In genomic region chr2:73069855-73070650, GRCh38 we compare ENCODE assay signal across 8 cellular contexts. TPM values are rescaled to one million over a fixed set of nuclear protein-coding genes. Genes with fewer than 3 reads are reported as not detected.
DNase-seq lines count a peak whose midpoint lies in the region; ATAC-seq and TF ChIP-seq lines count a peak whose summit lies in the region.

No MANE protein-coding gene starts in this region.

- no TSS peak for BruUV-seq in IMR-90 (replicated peaks; lab: Mats Ljungman, UMichigan)

- CTCF ChIA-PET in IMR-90 (lab: Yijun Ruan, JAX): no interaction called here

- H4K20me1 ChIP-seq in IMR-90 (ENCODE audit: insufficient read depth, low read length): no peaks in the 10 kb centered on the region; the same call in 1 of the 2 replicates

- peak overlapping the region; percentile 82 for H3K4me3 ChIP-seq in IMR-90 (ENCODE audit: insufficient read depth, low read depth, low read length)
- peak overlapping the region; percentile 75 for H3K4me3 ChIP-seq in astrocyte of the spinal cord (ENCODE audit: low read depth, low read length)
- peak overlapping the region; percentile 68 for H3K4me3 ChIP-seq in lung
- H3K4me3 ChIP-seq in uterus: peak overlapping the region; percentile 52 to 83

- TF ChIP-seq RAD21 in IMR-90 (IDR thresholded peaks at IDR 0.05; ENCODE audit: low read length): no peak

- H3K9ac ChIP-seq in IMR-90 (ENCODE audit: low read depth, low read length): peak overlapping the region; percentile 89

- peak overlapping the region; percentile 92 for H2AFZ ChIP-seq in IMR-90 (replicated peaks; ENCODE audit: low read length, poor library complexity)

- DNase-seq in CD14-positive monocyte (ENCODE audit: low spot score) (no peak), IMR-90 (peak; percentile 34), astrocyte of the spinal cord (ENCODE audit: low read depth, low spot score) (peak; percentile 27), lung (ENCODE audit: low spot score) (no peak), uterus (no peak), NCI-H2196 (lab: John Stamatoyannopoulos, UW; ENCODE audit: unreplicated experiment) (no peak), NCI-H226 (no peak)

- POLR2A ChIA-PET in IMR-90 (lab: Charles Lee; ENCODE audit: unreplicated experiment): no interaction called here

- peak overlapping the region; percentile 31 for H2BK5ac ChIP-seq in IMR-90 (ENCODE audit: low read depth, low read length, poor library complexity, severe bottlenecking)

- dilution Hi-C loops in IMR-90 (cut with HindIII; ENCODE audit: low sequenced_read_pairs, unreplicated experiment): no loop called here

- H3K27me3 Mint-ChIP-seq in CD14-positive monocyte (ENCODE audit: low read depth in 3 of 3): peaks cover 0 to 5% (median 0%) of the 10 kb centered on the region in 3 donors

- intact Hi-C loops in CD14-positive monocyte (cut with micrococcal nuclease): loop anchor here (2.0 to 5.0 kb wide), 4 partner anchors 38 to 162 kb away; partner anchors contain the start of genes CCT7 (in 1 of the 2), PRADC1 (in 1 of the 2) and SMYD5 (in 1 of the 2)
- intact Hi-C loops in IMR-90 (cut with micrococcal nuclease): loop anchor here (2.0 kb wide), 1 partner anchor 51 kb away; no protein-coding TSS in a partner anchor
- intact Hi-C loops in uterus (cut with DNase I; ENCODE audit: low total_unique reads): no loop called here

- H3K4me1 ChIP-seq in IMR-90 (ENCODE audit: control insufficient read depth, insufficient read depth, low read length) (peaks cover 12% of the 10 kb centered on the region), lung (ENCODE audit: control insufficient read depth in 2 of 2, insufficient read depth in 2 of 2, low read length in 2 of 2) (peaks cover 4 to 14% of the 10 kb centered on the region in 2 donors), uterus (peaks cover 0 to 10% of the 10 kb centered on the region in 2 donors)

- H4K5ac ChIP-seq in IMR-90 (ENCODE audit: low read depth, low read length): peak overlapping the region; percentile 56

- 10% methylated on average over 12 of the region's 30 CpGs; no CpG with 5 or more reads in 1 of the 2 experiments for WGBS in IMR-90 (ENCODE audit: extremely low coverage in 2 of 2, insufficient read length in 1 of 2), 2 experiments
- WGBS in lung, 2 donors: 9 to 16% methylated on average over 29 to 30 of the region's 30 CpGs

- ATAC-seq in IMR-90 (ENCODE audit: low read depth) (no peak), lung (ENCODE audit: insufficient read depth, low FRiP score) (no peak), GM19328 (IDR thresholded peaks at IDR 0.05; ENCODE audit: unreplicated experiment) (no peak)

- peak overlapping the region; percentile 80 for H3K56ac ChIP-seq in IMR-90 (ENCODE audit: extremely low read depth, insufficient read depth, low read length)

- peak overlapping the region; percentile 77 for H3K23ac ChIP-seq in IMR-90 (ENCODE audit: low read depth, low read length)

- no peaks in the 10 kb centered on the region for H3K9me3 ChIP-seq in IMR-90 (ENCODE audit: control insufficient read depth, insufficient read depth, low read length)
- H3K9me3 ChIP-seq in lung (ENCODE audit: control insufficient read depth in 2 of 2, insufficient read depth in 1 of 2, low read length in 1 of 2): no peaks in the 10 kb centered on the region
- H3K9me3 ChIP-seq in uterus: no peaks in the 10 kb centered on the region

- H3K4me1 Mint-ChIP-seq in CD14-positive monocyte: peaks cover 56% of the 10 kb centered on the region

- peaks cover 24 to 49% of the 10 kb centered on the region in 2 experiments for H3K79me1 ChIP-seq in IMR-90 (ENCODE audit: low read depth in 1 of 2, low read length in 2 of 2)

- peak overlapping the region; percentile 91 for H2AK9ac ChIP-seq in IMR-90 (replicated peaks; ENCODE audit: low read depth, low read length, poor library complexity)

- H4K8ac ChIP-seq in IMR-90 (ENCODE audit: low read depth in 2 of 2, low read length in 2 of 2): peak overlapping the region; percentile 83 to 89; a peak in 3 of 4 replicates

- peak overlapping the region; percentile 85; the same call in 1 of the 3 replicates for H2BK15ac ChIP-seq in IMR-90 (ENCODE audit: low read depth, low read length)

- 0 out of 2 replicates have a peak overlapping the region, but pooled peaks have one; percentile 29 for H3K18ac ChIP-seq in IMR-90 (ENCODE audit: low read depth, low read length)

- TF ChIP-seq POLR2A in IMR-90 (IDR thresholded peaks at IDR 0.05; ENCODE audit: low read depth, low read length): no peak
- TF ChIP-seq POLR2A in uterus (IDR thresholded peaks at IDR 0.05): no peak

- peak overlapping the region; percentile 85 for H2AK5ac ChIP-seq in IMR-90 (ENCODE audit: low read depth, low read length)

- H3K27ac ChIP-seq in IMR-90 (ENCODE audit: insufficient read depth, low read length) (peak overlapping the region; percentile 60), lung (ENCODE audit: low read depth in 1 of 2, low read length in 1 of 2) (peak overlapping the region; percentile 88 to 92), uterus (peak overlapping the region; percentile 92 to 94)

- peaks cover 0 to 2% (median 0%) of the 10 kb centered on the region in 7 donors for H3K9me3 Mint-ChIP-seq in CD14-positive monocyte

- H3K4me2 ChIP-seq in IMR-90 (ENCODE audit: low read depth, low read length): peak overlapping the region; percentile 98

- peak overlapping the region; percentile 1; the same call in 1 of the 2 replicates for H2BK20ac ChIP-seq in IMR-90 (ENCODE audit: low read depth, low read length)

- TF ChIP-seq CTCF in CD14-positive monocyte (IDR thresholded peaks at IDR 0.05): no peak
- no peak for TF ChIP-seq CTCF in IMR-90 (conservative IDR thresholded peaks at IDR 0.05; ENCODE audit: low read depth, low read length)
- TF ChIP-seq CTCF in astrocyte of the spinal cord (IDR thresholded peaks at IDR 0.05; ENCODE audit: low read depth, low read length): no peak
- no peak for TF ChIP-seq CTCF in lung (IDR thresholded peaks at IDR 0.05; ENCODE audit: control extremely low read depth, extremely low read depth)
- TF ChIP-seq CTCF in uterus (IDR thresholded peaks at IDR 0.05): no peak

- in situ Hi-C loops in IMR-90 (cut with MboI; ENCODE audit: low sequenced_read_pairs) (loop anchor here (5.0 kb wide), 1 partner anchor 178 kb away; no protein-coding TSS in a partner anchor), astrocyte of the spinal cord (cut with HindIII; ENCODE audit: low sequenced_read_pairs) (no loop called here)

- peak overlapping the region; percentile 39 for H2BK120ac ChIP-seq in IMR-90 (ENCODE audit: low read depth, low read length)

- H3K36me3 ChIP-seq in IMR-90 (ENCODE audit: control insufficient read depth, insufficient read depth, low read length) (peaks cover 6% of the 10 kb centered on the region), lung (ENCODE audit: control insufficient read depth in 2 of 2, insufficient read depth in 2 of 2, low read length in 2 of 2) (peaks cover 0 to 3% of the 10 kb centered on the region in 2 donors), uterus (no peaks in the 10 kb centered on the region)

- H3K36me3 Mint-ChIP-seq in CD14-positive monocyte: peaks cover 19 to 34% of the 10 kb centered on the region in 2 donors

- peak overlapping the region; percentile 90 to 99 for H3K4me3 Mint-ChIP-seq in CD14-positive monocyte

- H3K27me3 ChIP-seq in IMR-90 (ENCODE audit: control insufficient read depth, insufficient read depth, low read length): no peaks in the 10 kb centered on the region
- no peaks in the 10 kb centered on the region for H3K27me3 ChIP-seq in lung (ENCODE audit: control insufficient read depth, insufficient read depth)
- no peaks in the 10 kb centered on the region for H3K27me3 ChIP-seq in uterus

- peak overlapping the region; percentile 73 for H3K4ac ChIP-seq in IMR-90 (ENCODE audit: low read depth, low read length)

- peaks cover 12% of the 10 kb centered on the region for H3K9me1 ChIP-seq in IMR-90 (ENCODE audit: insufficient read depth, low read length)

- peak overlapping the region; percentile 84 to 95 (median 91) for H3K27ac Mint-ChIP-seq in CD14-positive monocyte

- peak overlapping the region; percentile 96 for H3K14ac ChIP-seq in IMR-90 (replicated peaks; ENCODE audit: low read depth, low read length)

- H4K91ac ChIP-seq in IMR-90 (ENCODE audit: insufficient read depth, low read depth, low read length): peak overlapping the region; percentile 54

TF ChIP-seq in IMR-90, 13 proteins besides CTCF, POLR2A, EP300 and RAD21 (continues in another document):
- no peak for TF ChIP-seq CEBPB (IDR thresholded peaks at IDR 0.05; ENCODE audit: low read depth, low read length)
- TF ChIP-seq RFX5 (IDR thresholded peaks at IDR 0.05; ENCODE audit: low read depth, low read length): no peak
- TF ChIP-seq SMC3 (IDR thresholded peaks at IDR 0.05; ENCODE audit: low read depth, low read length): no peak
- no peak for TF ChIP-seq BHLHE40 (IDR thresholded peaks at IDR 0.05; ENCODE audit: low read depth, low read length)
- TF ChIP-seq FOS (IDR thresholded peaks at IDR 0.05; ENCODE audit: low read depth, low read length): no peak
- no peak for TF ChIP-seq RCOR1 (IDR thresholded peaks at IDR 0.05; ENCODE audit: insufficient replicate concordance, low read length)
- no peak for TF ChIP-seq MAFK (IDR thresholded peaks at IDR 0.05; ENCODE audit: low read depth, low read length)
- TF ChIP-seq USF2 (IDR thresholded peaks at IDR 0.05; ENCODE audit: low read depth, low read length): no peak

RNA-seq across cellular contexts. Expression of gene SFXN5, which starts 1.5 kb away (rescaled TPM):
- 1 to 10 TPM; 5.9 to 9.5 TPM for polyA plus RNA-seq in CD14-positive monocyte
- 8.3 and 8.6 TPM in 2 replicates for total RNA-seq in IMR-90 (2012; rRNA removed)
- 14.3 and 17.0 TPM in 2 replicates for polyA plus RNA-seq in IMR-90 (2012; rRNA removed)
- polyA plus RNA-seq in IMR-90 (2012; cell fraction: cytosol; rRNA removed): 7.1 and 7.6 TPM in 2 replicates
- 48.0 and 54.3 TPM in 2 replicates for polyA plus RNA-seq in IMR-90 (2012; cell fraction: nucleus; rRNA removed; ENCODE audit: low replicate concordance)
- total RNA-seq in lung: 10 to 100 TPM; 10.4 to 15.6 TPM
- polyA plus RNA-seq in lung: 1 to 10 TPM; 8.3 to 8.9 TPM
- total RNA-seq in uterus: 10 to 100 TPM in 2 of 4 donors, 1 to 10 TPM in 2; 2.1 to 16.0 (median 10.6) TPM

RNA-seq across cellular contexts. Expression of gene RAB11FIP5, which starts 42.7 kb away (rescaled TPM):
- polyA plus RNA-seq in CD14-positive monocyte: under 1 TPM; 0.57 to 0.93 TPM
- total RNA-seq in IMR-90 (2012; rRNA removed): 21.4 and 21.5 TPM in 2 replicates
- 34.5 and 36.0 TPM in 2 replicates for polyA plus RNA-seq in IMR-90 (2012; rRNA removed)
- 28.4 and 35.6 TPM in 2 replicates for polyA plus RNA-seq in IMR-90 (2012; cell fraction: cytosol; rRNA removed)
- 30.1 and 35.6 TPM in 2 replicates for polyA plus RNA-seq in IMR-90 (2012; cell fraction: nucleus; rRNA removed; ENCODE audit: low replicate concordance)
- 10 to 100 TPM; 11.0 to 23.8 TPM for total RNA-seq in lung
- 10 to 100 TPM; 10.0 to 12.7 TPM for polyA plus RNA-seq in lung
- total RNA-seq in uterus: 10 to 100 TPM; 22.4 to 45.7 (median 31.7) TPM

Comparison
In these comparisons a context has a peak if more than half of its experiments do, and no peak if none do; other contexts are left out.
1. DNase-seq: peak in IMR-90 (single experiment) and astrocyte of the spinal cord (single experiment); none in CD14-positive monocyte (single experiment), lung (single experiment), uterus (0 of 2), NCI-H2196 (single experiment) and NCI-H226 (single experiment).
2. Peak in every context shown above with its lines, with median percentiles within 50 percentile points of each other: H3K27ac ChIP-seq and H3K4me3 ChIP-seq.